Comparison of ENCODE assay signal across 9 cellular contexts in genomic region chr20:53870426-53871199, GRCh38.
DNase-seq lines count a peak whose midpoint lies in the region; TF ChIP-seq lines count a peak whose summit lies in the region.
"Had no signal": no experiment of that assay in that cellular context is flagged by ENCODE, and none has a peak within 500 bp of the region (broad histone marks: within the 10 kb centered on the region; RNA-seq: fewer than 3 reads in every experiment).

No MANE protein-coding gene starts in this region.

- no peaks in the 10 kb centered on the region for H4K20me1 ChIP-seq in PC-9 (ENCODE audit: insufficient read depth)

- H3K9me2 ChIP-seq in PC-9 (ENCODE audit: insufficient read depth): no peaks in the 10 kb centered on the region

- CTCF ChIA-PET in PC-9 (lab: Charles Lee): interaction anchor here (0.6 to 1.2 kb wide), 3 partner anchors 29 to 77 kb away, joined by 3 to 6 read pairs (median 4); no protein-coding TSS in a partner anchor

- peaks cover 58% of the 10 kb centered on the region for H3K4me1 ChIP-seq in PC-9 (replicated peaks; ENCODE audit: insufficient read depth)

- no peaks in the 10 kb centered on the region for H3K36me3 ChIP-seq in PC-9 (ENCODE audit: low read depth)
- H3K36me3 ChIP-seq: HAP-1 had no signal

- H3K36me3 Mint-ChIP-seq in activated CD4-positive, alpha-beta T cell treated with anti-CD3 and anti-CD28 coated beads, Interleukin-2, amount 10 ng/mL, durations not matched to agents 24 days and 14 days (ENCODE audit: low read depth): no peaks in the 10 kb centered on the region

- TF ChIP-seq CTCF in PC-9 (conservative IDR thresholded peaks at IDR 0.05): no peak
- peak; percentile 53 for TF ChIP-seq CTCF in subcutaneous adipose tissue (IDR thresholded peaks at IDR 0.05; ENCODE audit: low read depth)

- intact Hi-C loops in activated CD4-positive, alpha-beta T cell treated with anti-CD3 and anti-CD28 coated beads, Interleukin-2, amount 10 ng/mL, durations not matched to agents 24 days and 14 days (cut with micrococcal nuclease): loop anchor here (5.0 kb wide), 1 partner anchor 38 kb away; no protein-coding TSS in a partner anchor
- intact Hi-C loops in PC-9 (cut with micrococcal nuclease; ENCODE audit: unreplicated experiment): loop anchor here (2.0 kb wide), 1 partner anchor 70 kb away; no protein-coding TSS in a partner anchor

- peak overlapping the region; percentile 77 for H3K27ac ChIP-seq in PC-9

- POLR2A ChIA-PET in PC-9 (lab: Charles Lee; ENCODE audit: unreplicated experiment): interaction anchor here (0.6 kb wide), 2 partner anchors 118 to 215 kb away, joined by 3 to 9 read pairs; no protein-coding TSS in a partner anchor

- no peaks in the 10 kb centered on the region for H3K27me3 ChIP-seq in PC-9 (ENCODE audit: insufficient read depth, low read depth)

- H3F3A ChIP-seq in PC-9 (ENCODE audit: insufficient read depth, low read depth): peaks cover 35% of the 10 kb centered on the region

- H3K9me3 Mint-ChIP-seq in activated CD4-positive, alpha-beta T cell treated with anti-CD3 and anti-CD28 coated beads, Interleukin-2, amount 10 ng/mL, durations not matched to agents 24 days and 14 days: no peaks in the 10 kb centered on the region

- no peak overlapping the region for H3K4me3 Mint-ChIP-seq in activated CD4-positive, alpha-beta T cell treated with anti-CD3 and anti-CD28 coated beads, Interleukin-2, amount 10 ng/mL, durations not matched to agents 24 days and 14 days

- no TSS peak for BruUV-seq in PC-9 (replicated peaks; lab: Mats Ljungman, UMichigan)

- H3K4me1 Mint-ChIP-seq in activated CD4-positive, alpha-beta T cell treated with anti-CD3 and anti-CD28 coated beads, Interleukin-2, amount 10 ng/mL, durations not matched to agents 24 days and 14 days: peaks cover 56% of the 10 kb centered on the region

- H2AFZ ChIP-seq in PC-9: no peak overlapping the region

- H3K27me3 Mint-ChIP-seq in activated CD4-positive, alpha-beta T cell treated with anti-CD3 and anti-CD28 coated beads, Interleukin-2, amount 10 ng/mL, durations not matched to agents 24 days and 14 days: no peaks in the 10 kb centered on the region

- peak overlapping the region; percentile 62 for H3K27ac Mint-ChIP-seq in activated CD4-positive, alpha-beta T cell treated with anti-CD3 and anti-CD28 coated beads, Interleukin-2, amount 10 ng/mL, durations not matched to agents 24 days and 14 days

- H3K4me3 ChIP-seq in PC-9: no peak overlapping the region
- H3K4me3 ChIP-seq: HAP-1 had no signal

- no peaks in the 10 kb centered on the region for H3K9me3 ChIP-seq in PC-9 (ENCODE audit: insufficient read depth, low read depth)
- H3K9me3 ChIP-seq: HAP-1 had no signal

- peak overlapping the region; percentile 44; the same call in 1 of the 2 replicates for H3K4me2 ChIP-seq in PC-9

- H3K79me2 ChIP-seq in PC-9 (ENCODE audit: low read depth): no peaks in the 10 kb centered on the region

- peak; percentile 66 for DNase-seq in activated CD4-positive, alpha-beta T cell treated with anti-CD3 and anti-CD28 coated beads, Interleukin-2, amount 10 ng/mL, durations not matched to agents 24 days and 14 days
- no peak for DNase-seq in activated CD4-positive, alpha-beta T cell treated with anti-CD3 and anti-CD28 coated beads for 4 hours
- DNase-seq in PC-9 (no peak), islet precursor cell (peak; percentile 65), NCI-H1694 treated with DMSO at 0.1 percent for 48 hours (lab: John Stamatoyannopoulos, UW) (no peak), SK-N-DZ (ENCODE audit: low spot score) (no peak), GOT3 (lab: John Stamatoyannopoulos, UW) (no peak)

Comparison
In these comparisons a context has a peak if more than half of its experiments do, and no peak if none do; other contexts are left out.
1. DNase-seq: peak in activated CD4-positive, alpha-beta T cell treated with anti-CD3 and anti-CD28 coated beads, Interleukin-2, amount 10 ng/mL, durations not matched to agents 24 days and 14 days (single experiment) and islet precursor cell (single experiment); none in activated CD4-positive, alpha-beta T cell treated with anti-CD3 and anti-CD28 coated beads for 4 hours (0 of 2), PC-9 (0 of 2), NCI-H1694 treated with DMSO at 0.1 percent for 48 hours (single experiment), SK-N-DZ (single experiment) and GOT3 (single experiment).